8 cellular contexts compared by ENCODE assay signal in genomic region chr15:52651868-52652267, GRCh38. TPM values are rescaled to one million over a fixed set of nuclear protein-coding genes. Genes with fewer than 3 reads are reported as not detected.
DNase-seq lines count a peak whose midpoint lies in the region; ATAC-seq and TF ChIP-seq lines count a peak whose summit lies in the region.

No MANE protein-coding gene starts in this region.

- TF ChIP-seq POLR2A in HCT116 (IDR thresholded peaks at IDR 0.05; ENCODE audit: borderline replicate concordance, extremely low read depth, insufficient read depth, insufficient read length): no peak

- peak overlapping the region; percentile 74 for H2AFZ ChIP-seq in HCT116 (ENCODE audit: low read depth, low read length, poor library complexity, severe bottlenecking)

- BruUV-seq in HCT116 (replicated peaks; lab: Mats Ljungman, UMichigan): no TSS peak

- ATAC-seq in HCT116 (peak; percentile 100), WTC11 (peak; percentile 100), left colon (peak; percentile 92), HG03342 (IDR thresholded peaks at IDR 0.05; ENCODE audit: unreplicated experiment) (no peak)

- intact Hi-C loops in HCT116 (cut with micrococcal nuclease) (no loop called here), left colon (cut with DNase I, micrococcal nuclease) (no loop called here)

- peak overlapping the region; percentile 29 to 52 for H3K4me3 ChIP-seq in HCT116 (replicated peaks in 1 of 2; ENCODE audit: low read depth in 1 of 2, low read length in 2 of 2)

- H3K4me2 ChIP-seq in HCT116 (ENCODE audit: low read length): peak overlapping the region; percentile 71

- H3K36me3 ChIP-seq in HCT116 (ENCODE audit: control insufficient read depth in 1 of 2, insufficient read depth in 2 of 2, low read length in 2 of 2): no peaks in the 10 kb centered on the region

- H3K4me1 Mint-ChIP-seq in WTC11: peaks cover 9% of the 10 kb centered on the region

- TF ChIP-seq RAD21 in HCT116 (IDR thresholded peaks at IDR 0.05; ENCODE audit: low read depth): no peak

- H3K9me3 Mint-ChIP-seq in WTC11: no peaks in the 10 kb centered on the region

- no peaks in the 10 kb centered on the region for H4K20me1 ChIP-seq in HCT116 (ENCODE audit: insufficient read depth)

- H3K36me3 Mint-ChIP-seq in WTC11: no peaks in the 10 kb centered on the region

- POLR2A ChIA-PET in HCT116 (lab: Charles Lee): interaction anchor here (0.6 kb wide), 1 partner anchor 100 kb away, joined by 4 read pairs; no protein-coding TSS in a partner anchor
- POLR2A ChIA-PET in WTC11 (lab: Charles Lee): no interaction called here

- no peak overlapping the region for H3K4me3 Mint-ChIP-seq in WTC11

- TF ChIP-seq CTCF in HCT116 (IDR thresholded peaks at IDR 0.05 in 2 of 3, conservative IDR thresholded peaks at IDR 0.05 in 1 of 3; ENCODE audit: borderline replicate concordance in 1 of 3, insufficient read depth in 1 of 3, low read depth in 2 of 3, low read length in 2 of 3) (no peak), WTC11 (IDR thresholded peaks at IDR 0.05) (no peak)

- no peaks in the 10 kb centered on the region for H3K27me3 Mint-ChIP-seq in WTC11 (ENCODE audit: low read depth)

- no peak overlapping the region for H3K27ac ChIP-seq in HCT116 (ENCODE audit: low read depth, low read length)

- CTCF ChIA-PET in HCT116 (lab: Charles Lee): no interaction called here
- CTCF ChIA-PET in WTC11 (lab: Charles Lee): interaction anchor here (0.8 to 0.9 kb wide), 3 partner anchors 27 to 444 kb away, joined by 3 to 4 read pairs (median 3); partner anchors contain the start of gene ATOSA

- RAD21 ChIA-PET in HCT116 (lab: Charles Lee; ENCODE audit: low non-redundant PET in 1 of 2, low total read pairs in 2 of 2, uncharacterized antibody in 2 of 2, unreplicated experiment in 2 of 2): interaction anchor here in 1 of 2 experiments (0.6 kb wide), 1 partner anchor 624 kb away, joined by 4 read pairs; no protein-coding TSS in a partner anchor

- no peaks in the 10 kb centered on the region for H3K9me3 ChIP-seq in HCT116 (ENCODE audit: control insufficient read depth in 1 of 2, insufficient read depth in 1 of 2, low read depth in 1 of 2, low read length in 2 of 2)

- no peaks in the 10 kb centered on the region for H3K9me2 ChIP-seq in HCT116 (ENCODE audit: insufficient read depth)

- no peaks in the 10 kb centered on the region for H3K79me2 ChIP-seq in HCT116 (ENCODE audit: insufficient read depth, low read length)

- H3K27ac Mint-ChIP-seq in WTC11: no peak overlapping the region; the same call in 1 of the 2 replicates

- DNase-seq in D341Med (ENCODE audit: low spot score) (peak; percentile 27), HCT116 (ENCODE audit: low read depth, low spot score) (peak; percentile 32), NCI-H1436 treated with DMSO at 0.1 percent for 48 hours (lab: John Stamatoyannopoulos, UW) (peak; percentile 59), WTC11 (ENCODE audit: low spot score) (peak; percentile 39), dermis blood vessel endothelial cell (peak; percentile 95), left colon (peak; percentile 48 to 76)
- DNase-seq in stimulated activated CD4-positive, alpha-beta T cell treated with anti-CD3 and anti-CD28 coated beads, Interleukin-1b, Interleukin-23, amount 100 ng/mL, for 48 hours: peak; percentile 25

- no peaks in the 10 kb centered on the region for H3K27me3 ChIP-seq in HCT116 (ENCODE audit: insufficient read depth, low read length)

- peaks cover 0 to 8% of the 10 kb centered on the region in 2 experiments; a peak in 1 of 4 replicates for H3K4me1 ChIP-seq in HCT116 (ENCODE audit: control insufficient read depth in 1 of 2, insufficient read depth in 2 of 2, low read length in 2 of 2)

- H3K9ac ChIP-seq in HCT116 (ENCODE audit: low read length): peak overlapping the region; percentile 42

TF ChIP-seq in HCT116, 20 proteins besides CTCF, POLR2A, EP300 and RAD21:
- TF ChIP-seq SP1 (IDR thresholded peaks at IDR 0.05; ENCODE audit: low read depth): peak; percentile 17; the same call in 1 of the 2 replicates
- TF ChIP-seq, protein P1, sequence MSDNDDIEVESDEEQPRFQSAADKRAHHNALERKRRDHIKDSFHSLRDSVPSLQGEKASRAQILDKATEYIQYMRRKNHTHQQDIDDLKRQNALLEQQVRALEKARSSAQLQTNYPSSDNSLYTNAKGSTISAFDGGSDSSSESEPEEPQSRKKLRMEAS (IDR thresholded peaks at IDR 0.05): no peak

TF ChIP-seq in WTC11, 78 proteins besides CTCF, POLR2A, EP300 and RAD21:
- TF ChIP-seq, protein P2, sequence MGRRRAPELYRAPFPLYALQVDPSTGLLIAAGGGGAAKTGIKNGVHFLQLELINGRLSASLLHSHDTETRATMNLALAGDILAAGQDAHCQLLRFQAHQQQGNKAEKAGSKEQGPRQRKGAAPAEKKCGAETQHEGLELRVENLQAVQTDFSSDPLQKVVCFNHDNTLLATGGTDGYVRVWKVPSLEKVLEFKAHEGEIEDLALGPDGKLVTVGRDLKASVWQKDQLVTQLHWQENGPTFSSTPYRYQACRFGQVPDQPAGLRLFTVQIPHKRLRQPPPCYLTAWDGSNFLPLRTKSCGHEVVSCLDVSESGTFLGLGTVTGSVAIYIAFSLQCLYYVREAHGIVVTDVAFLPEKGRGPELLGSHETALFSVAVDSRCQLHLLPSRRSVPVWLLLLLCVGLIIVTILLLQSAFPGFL (CRISPR knock-in tag; IDR thresholded peaks at IDR 0.05; ENCODE audit: borderline replicate concordance): no peak
- peak; percentile 64 for TF ChIP-seq NFYB (CRISPR knock-in tag; conservative IDR thresholded peaks at IDR 0.05; ENCODE audit: low read depth)
TF ChIP-seq in WTC11: peak in this region for 1.

RNA-seq across cellular contexts. Expression of gene ATOSA, which starts 27.3 kb away (rescaled TPM):
- 4.7 TPM for total RNA-seq in HCT116 (2021; ENCODE audit: unreplicated experiment)
- polyA plus RNA-seq in HCT116 (2012): 3.2 and 3.3 TPM in 2 replicates
- total RNA-seq in WTC11 (2021): 11.8 to 13.2 TPM (median 11.9 TPM) in 3 replicates
- 66.3 and 66.5 TPM in 2 replicates for total RNA-seq in dermis blood vessel endothelial cell
- 10 to 100 TPM; 46.4 to 59.0 TPM for total RNA-seq in left colon

Comparison
In these comparisons a context has a peak if more than half of its experiments do, and no peak if none do; other contexts are left out.
1. DNase-seq: peak in every context shown above with its lines; median percentile 95 in dermis blood vessel endothelial cell; 62 in left colon; 59 in NCI-H1436 treated with DMSO at 0.1 percent for 48 hours; 39 in WTC11; 32 in HCT116; 27 in D341Med; 25 in stimulated activated CD4-positive, alpha-beta T cell treated with anti-CD3 and anti-CD28 coated beads, Interleukin-1b, Interleukin-23, amount 100 ng/mL, for 48 hours.